In genomic region chr14:58687232-58687795, GRCh38 we compare ENCODE assay signal across 27 cellular contexts. TPM values are rescaled to one million over a fixed set of nuclear protein-coding genes. Genes with fewer than 3 reads are reported as not detected.
DNase-seq lines count a peak whose midpoint lies in the region; ATAC-seq, FAIRE-seq and TF ChIP-seq lines count a peak whose summit lies in the region.
"Had no signal": no experiment of that assay in that cellular context is flagged by ENCODE, and none has a peak within 500 bp of the region (broad histone marks: within the 10 kb centered on the region; RNA-seq: fewer than 3 reads in every experiment).

No MANE protein-coding gene starts in this region.

- H3K4me3 Mint-ChIP-seq in T-cell, result no peak overlapping the region
- H3K4me3 Mint-ChIP-seq: CD14-positive monocyte; CD4-positive, alpha-beta memory T cell; CD4-positive, CD25-positive, alpha-beta regulatory T cell; CD8-positive, alpha-beta memory T cell had no signal

- no peaks in the 10 kb centered on the region for H3K36me3 ChIP-seq in kidney (ENCODE audit: control insufficient read depth in 1 of 2, insufficient read depth in 2 of 2, low read length in 2 of 2)
- no peaks in the 10 kb centered on the region for H3K36me3 ChIP-seq in neuronal stem cell (replicated peaks in 1 of 2; ENCODE audit: control insufficient read depth in 2 of 2, insufficient read depth in 2 of 2, low read length in 2 of 2)
- H3K36me3 ChIP-seq in vagina, result no peaks in the 10 kb centered on the region
- H3K36me3 ChIP-seq: BE2C, BLaER1 had no signal

- H4K91ac ChIP-seq in neuronal stem cell (ENCODE audit: low read depth, low read length, poor library complexity), result no peak overlapping the region

- H3K9me3 ChIP-seq in kidney (ENCODE audit: control insufficient read depth in 1 of 2, low read length in 2 of 2) (no peaks in the 10 kb centered on the region), neuronal stem cell (replicated peaks in 1 of 2; ENCODE audit: control insufficient read depth in 2 of 2, insufficient read depth in 1 of 2, low read depth in 1 of 2, low read length in 2 of 2) (peaks cover 2 to 3% of the 10 kb centered on the region in 2 donors), vagina (no peaks in the 10 kb centered on the region)
- H3K9me3 ChIP-seq: BE2C had no signal

- no peaks in the 10 kb centered on the region for H3K9me3 Mint-ChIP-seq in T-cell
- H3K9me3 Mint-ChIP-seq: CD4-positive, CD25-positive, alpha-beta regulatory T cell had no signal

- H3K36me3 Mint-ChIP-seq in T-cell, result no peaks in the 10 kb centered on the region
- H3K36me3 Mint-ChIP-seq: CD14-positive monocyte; CD4-positive, alpha-beta memory T cell; CD4-positive, CD25-positive, alpha-beta regulatory T cell; CD8-positive, alpha-beta memory T cell had no signal

- H3K27ac ChIP-seq in kidney (ENCODE audit: low read depth in 2 of 2, low read length in 2 of 2) (no peak overlapping the region), neuronal stem cell (replicated peaks; ENCODE audit: low read length) (no peak overlapping the region), vagina (no peak overlapping the region)
- H3K27ac ChIP-seq: BLaER1 had no signal

- H2BK120ac ChIP-seq in neuronal stem cell (ENCODE audit: low read depth, low read length), result no peak overlapping the region

- H3K27ac Mint-ChIP-seq in T-cell, result no peak overlapping the region
- H3K27ac Mint-ChIP-seq: CD14-positive monocyte; CD4-positive, alpha-beta memory T cell; CD4-positive, CD25-positive, alpha-beta regulatory T cell; CD8-positive, alpha-beta memory T cell had no signal

- H4K8ac ChIP-seq in neuronal stem cell (ENCODE audit: low read depth, low read length), result no peak overlapping the region

- H3K27me3 ChIP-seq in neuronal stem cell (ENCODE audit: control insufficient read depth in 3 of 3, insufficient read depth in 3 of 3, low read depth in 1 of 3, low read length in 3 of 3), result no peaks in the 10 kb centered on the region
- no peaks in the 10 kb centered on the region for H3K27me3 ChIP-seq in vagina
- H3K27me3 ChIP-seq: BE2C, BLaER1 had no signal

- CTCF ChIA-PET in T-cell (lab: Charles Lee), result interaction anchor here in 1 of 2 donors (0.6 kb wide), 1 partner anchor 44 kb away, joined by 8 read pairs; no protein-coding TSS in a partner anchor

- TF ChIP-seq CTCF in kidney (IDR thresholded peaks at IDR 0.05; ENCODE audit: borderline replicate concordance, extremely low read depth, insufficient read depth) (no peak), vagina (IDR thresholded peaks at IDR 0.05) (no peak)

- POLR2A ChIA-PET in T-cell (lab: Charles Lee), result no interaction called here

- no peak overlapping the region for H2AFZ ChIP-seq in neuronal stem cell (ENCODE audit: low read length)

- no peaks in the 10 kb centered on the region for H3K4me1 Mint-ChIP-seq in T-cell
- H3K4me1 Mint-ChIP-seq: CD14-positive monocyte; CD4-positive, alpha-beta memory T cell; CD4-positive, CD25-positive, alpha-beta regulatory T cell; CD8-positive, alpha-beta memory T cell had no signal

- no peak for TF ChIP-seq POLR2A in vagina (IDR thresholded peaks at IDR 0.05)

- intact Hi-C loops in kidney (cut with DNase I), result no loop called here
- intact Hi-C loops in vagina (cut with DNase I), result no loop called here

- no peaks in the 10 kb centered on the region for H3K79me1 ChIP-seq in neuronal stem cell (ENCODE audit: low read depth, low read length)

- DNase-seq in HTR-8/SVneo (ENCODE audit: insufficient read length, low spot score) (no peak), kidney (peak; percentile 73), neuronal stem cell (ENCODE audit: low spot score) (no peak), vagina (ENCODE audit: extremely low spot score in 2 of 2) (no peak), NCI-H1092 treated with DMSO at 0.1 percent for 48 hours (lab: John Stamatoyannopoulos, UW) (no peak), T-cell (no peak)
- DNase-seq: 8988T; ACHN; BE2C; C1 segment of cervical spinal cord; CD4-positive, alpha-beta memory T cell; CD4-positive, CD25-positive, alpha-beta regulatory T cell; CD8-positive, alpha-beta memory T cell; COR-L47; DMS 273 treated with DMSO at 0.1 percent for 48 hours; DMS153; DMS53; DMS79; DND-41; EL; GDM1 had no signal

- H3K4me2 ChIP-seq in neuronal stem cell (ENCODE audit: insufficient read depth, low read length, poor library complexity, severe bottlenecking), result no peak overlapping the region
- H3K4me2 ChIP-seq: BLaER1 had no signal

- no peak overlapping the region for H3K23ac ChIP-seq in neuronal stem cell (ENCODE audit: low read depth, low read length, poor library complexity)

- WGBS in neuronal stem cell (ENCODE audit: extremely low coverage in 2 of 2, insufficient read length in 2 of 2, insufficient replicate concordance in 1 of 2), 2 donors, result no CpG with 5 or more reads among the region's 27 CpGs

- H2BK15ac ChIP-seq in neuronal stem cell (ENCODE audit: low read length), result no peak overlapping the region

- no peak overlapping the region for H3K18ac ChIP-seq in neuronal stem cell (ENCODE audit: low read length)

- no peak for ATAC-seq in T-cell (replicated peaks in 1 of 4)
- no peak for ATAC-seq in GM18907 (IDR thresholded peaks at IDR 0.05; ENCODE audit: unreplicated experiment)
- ATAC-seq: GM12878 had no signal

- H3K4me1 ChIP-seq in kidney (ENCODE audit: control insufficient read depth in 1 of 2, insufficient read depth in 1 of 2, low read depth in 1 of 2, low read length in 2 of 2) (no peaks in the 10 kb centered on the region), neuronal stem cell (ENCODE audit: control insufficient read depth in 2 of 2, insufficient read depth in 1 of 2, low read depth in 1 of 2, low read length in 2 of 2) (no peaks in the 10 kb centered on the region), vagina (peaks cover 6% of the 10 kb centered on the region)
- H3K4me1 ChIP-seq: BE2C, BLaER1 had no signal

- H3K4ac ChIP-seq in neuronal stem cell (ENCODE audit: low read length), result no peak overlapping the region

- H3K14ac ChIP-seq in neuronal stem cell (ENCODE audit: low read length), result no peak overlapping the region

- no peak overlapping the region for H3K4me3 ChIP-seq in kidney (ENCODE audit: low read length in 2 of 2)
- no peak overlapping the region for H3K4me3 ChIP-seq in neuronal stem cell (ENCODE audit: low read length in 2 of 2)
- H3K4me3 ChIP-seq in vagina, result no peak overlapping the region
- H3K4me3 ChIP-seq: BLaER1, GM12878 had no signal

- peak; percentile 67 for FAIRE-seq in HTR-8/SVneo (lab: Jason Lieb, UNC)
- FAIRE-seq in kidney (lab: Jason Lieb, UNC), result no peak
- FAIRE-seq: A204.1, GM12878, GM12892 had no signal

- H2BK12ac ChIP-seq in neuronal stem cell (ENCODE audit: low read length), result peak overlapping the region; percentile 19

- H3K9ac ChIP-seq in kidney (ENCODE audit: low read length in 2 of 2), result no peak overlapping the region
- H3K9ac ChIP-seq in neuronal stem cell (ENCODE audit: low read depth, low read length, poor library complexity), result no peak overlapping the region
- H3K9ac ChIP-seq: BLaER1 had no signal

- H2AK5ac ChIP-seq in neuronal stem cell (ENCODE audit: low read depth, low read length), result no peak overlapping the region

- H2BK5ac ChIP-seq in neuronal stem cell (ENCODE audit: low read length), result no peak overlapping the region

- no peaks in the 10 kb centered on the region for H3K27me3 Mint-ChIP-seq in T-cell
- H3K27me3 Mint-ChIP-seq: CD4-positive, CD25-positive, alpha-beta regulatory T cell had no signal

RNA-seq across cellular contexts. Expression of gene DACT1, which starts 49.6 kb away (rescaled TPM):
- total RNA-seq in kidney (18.6 TPM), vagina (9.8 TPM), T-cell (10 to 100 TPM in 3 of 5 donors, 1 to 10 TPM in 2; 5.6 to 35.9 (median 10.0) TPM)
- polyA plus RNA-seq in kidney (ENCODE audit: insufficient read depth, low read depth, low replicate concordance), result 2.1 TPM
- polyA plus RNA-seq in neuronal stem cell (2013, experiment 1 of 2), result 2.6 TPM
- 2.4 TPM for polyA plus RNA-seq in neuronal stem cell (2013, experiment 2 of 2)
- polyA plus RNA-seq: CD14-positive monocyte had no signal
